In the genomic region with DNA sequence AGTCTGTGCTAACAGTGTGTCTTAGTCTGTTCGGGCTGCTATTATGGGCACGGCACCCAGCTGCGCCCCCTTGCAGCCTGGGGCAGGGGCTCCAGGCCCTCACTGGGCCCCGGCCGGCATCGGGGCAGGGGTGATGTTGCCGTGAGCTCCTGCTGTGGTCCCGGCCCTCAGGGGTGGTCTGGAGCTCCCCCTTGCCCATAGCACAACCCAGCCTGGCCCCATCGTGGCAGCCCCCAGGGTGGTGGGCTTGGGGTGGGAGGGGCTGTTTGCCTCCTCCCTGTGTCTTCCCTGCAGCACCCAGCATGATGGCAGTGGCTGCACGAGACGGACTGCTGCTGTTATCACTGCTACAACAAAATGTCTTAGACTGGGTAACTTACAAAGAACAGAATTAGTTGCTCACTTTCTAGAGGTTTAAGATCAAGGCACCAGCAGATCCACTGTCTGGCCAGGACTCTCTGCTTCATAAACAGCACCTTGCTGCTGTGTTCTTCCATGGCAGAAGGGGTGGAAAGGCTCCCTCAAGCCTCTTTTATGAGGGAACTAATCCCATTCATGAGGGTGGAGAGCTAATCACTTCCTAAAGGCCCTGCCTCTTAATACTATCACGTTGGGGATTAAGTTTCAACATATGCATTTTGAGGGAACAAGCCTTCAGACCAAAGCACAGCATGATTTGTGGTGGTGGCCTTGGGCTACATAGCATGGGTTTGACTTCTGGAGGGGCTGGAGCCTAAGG, we compare ENCODE assay signal across 25 cellular contexts.
"Had no signal": no experiment of that assay in that cellular context is flagged by ENCODE, and none has a peak within 500 bp of the region (broad histone marks: within the 10 kb centered on the region; RNA-seq: fewer than 3 reads in every experiment).

No MANE protein-coding gene starts in this region.

- H3K4me3 Mint-ChIP-seq: activated B cell treated with CpG ODN at 0.5 μM for 24 hours; activated CD4-positive, alpha-beta memory T cell treated with anti-CD3 and anti-CD28 coated beads for 36 hours; activated naive CD8-positive, alpha-beta T cell treated with anti-CD3 and anti-CD28 coated beads, Interleukin-2, amount 10 ng/mL, durations not matched to agents 7 days and 5 days; activated T-helper 1 cell treated with anti-CD3 and anti-CD28 coated beads, Interleukin-12 subunit alpha, Interleukin-12 subunit beta, Interleukin-2, Interleukin-4 antibody, amounts not matched to agents 30 ng/mL and 10 ng/mL and 1 ng/mL, durations not matched to agents 14 hours and 24 hours and 36 hours; endodermal cell; naive thymus-derived CD4-positive, alpha-beta T cell had no signal

- H3K9me3 Mint-ChIP-seq: activated B cell treated with CpG ODN at 0.5 μM for 24 hours; activated CD4-positive, alpha-beta memory T cell treated with anti-CD3 and anti-CD28 coated beads for 36 hours; activated naive CD8-positive, alpha-beta T cell treated with anti-CD3 and anti-CD28 coated beads, Interleukin-2, amount 10 ng/mL, durations not matched to agents 7 days and 5 days; activated T-helper 1 cell treated with anti-CD3 and anti-CD28 coated beads, Interleukin-12 subunit alpha, Interleukin-12 subunit beta, Interleukin-2, Interleukin-4 antibody, amounts not matched to agents 30 ng/mL and 10 ng/mL and 1 ng/mL, durations not matched to agents 14 hours and 24 hours and 36 hours; endodermal cell; naive thymus-derived CD4-positive, alpha-beta T cell had no signal

- H3K9me3 ChIP-seq: body of pancreas, neutrophil, pancreas, right lobe of liver, thoracic aorta, upper lobe of left lung had no signal

- H3K27me3 ChIP-seq: body of pancreas, dorsolateral prefrontal cortex, neutrophil, pancreas, right lobe of liver, upper lobe of left lung had no signal

- H3K36me3 ChIP-seq: neutrophil, pancreas, right lobe of liver, thoracic aorta, upper lobe of left lung had no signal

- H3K27me3 Mint-ChIP-seq: activated B cell treated with CpG ODN at 0.5 μM for 24 hours; activated CD4-positive, alpha-beta memory T cell treated with anti-CD3 and anti-CD28 coated beads for 36 hours; activated naive CD8-positive, alpha-beta T cell treated with anti-CD3 and anti-CD28 coated beads, Interleukin-2, amount 10 ng/mL, durations not matched to agents 7 days and 5 days had no signal

- H3K4me1 ChIP-seq: body of pancreas, pancreas, right lobe of liver, upper lobe of left lung had no signal

- H3K36me3 Mint-ChIP-seq: activated CD4-positive, alpha-beta memory T cell treated with anti-CD3 and anti-CD28 coated beads for 36 hours; activated naive CD8-positive, alpha-beta T cell treated with anti-CD3 and anti-CD28 coated beads, Interleukin-2, amount 10 ng/mL, durations not matched to agents 7 days and 5 days; naive thymus-derived CD4-positive, alpha-beta T cell had no signal

- H3K4me3 ChIP-seq: body of pancreas, dorsolateral prefrontal cortex, pancreas, right lobe of liver, thoracic aorta, upper lobe of left lung had no signal

- H3K27ac Mint-ChIP-seq: activated B cell treated with CpG ODN at 0.5 μM for 24 hours; activated CD4-positive, alpha-beta memory T cell treated with anti-CD3 and anti-CD28 coated beads for 36 hours; activated naive CD8-positive, alpha-beta T cell treated with anti-CD3 and anti-CD28 coated beads, Interleukin-2, amount 10 ng/mL, durations not matched to agents 7 days and 5 days; activated T-helper 1 cell treated with anti-CD3 and anti-CD28 coated beads, Interleukin-12 subunit alpha, Interleukin-12 subunit beta, Interleukin-2, Interleukin-4 antibody, amounts not matched to agents 30 ng/mL and 10 ng/mL and 1 ng/mL, durations not matched to agents 14 hours and 24 hours and 36 hours; endodermal cell had no signal

- H3K4me1 Mint-ChIP-seq: activated B cell treated with CpG ODN at 0.5 μM for 24 hours; activated naive CD8-positive, alpha-beta T cell treated with anti-CD3 and anti-CD28 coated beads, Interleukin-2, amount 10 ng/mL, durations not matched to agents 7 days and 5 days had no signal

- ATAC-seq: body of pancreas; naive thymus-derived CD4-positive, alpha-beta T cell; pancreas had no signal

- H3K27ac ChIP-seq: body of pancreas, dorsolateral prefrontal cortex, epithelial cell of prostate, neutrophil, pancreas, right lobe of liver, thoracic aorta, upper lobe of left lung had no signal

- DNase-seq: activated B cell treated with CpG ODN at 0.5 μM for 24 hours; activated CD4-positive, alpha-beta memory T cell treated with anti-CD3 and anti-CD28 coated beads for 36 hours; activated CD4-positive, alpha-beta T cell treated with anti-CD3 and anti-CD28 coated beads for 4 hours; activated gamma-delta T cell treated with Interleukin-2 at 50 U/mL for 16 hours; activated naive CD8-positive, alpha-beta T cell treated with anti-CD3 and anti-CD28 coated beads, Interleukin-2, amount 10 ng/mL, durations not matched to agents 7 days and 5 days; activated T-cell treated with anti-CD3 and anti-CD28 coated beads for 4 hours; amygdala; body of pancreas; central memory CD4-positive, alpha-beta T cell; dorsolateral prefrontal cortex; endodermal cell; foreskin fibroblast; mesenchymal stem cell; naive thymus-derived CD4-positive, alpha-beta T cell; right lobe of liver; small intestine; stimulated activated CD4-positive, alpha-beta T cell treated with anti-CD3 and anti-CD28 coated beads, Interleukin-15, amount 100 ng/mL, for 24 hours; stimulated activated CD4-positive, alpha-beta T cell treated with anti-CD3 and anti-CD28 coated beads, Interleukin-2, amount 100 ng/mL, for 48 hours; T-helper 2 cell had no signal
